Comparison of ENCODE assay signal across 1 cellular context in the genomic region with DNA sequence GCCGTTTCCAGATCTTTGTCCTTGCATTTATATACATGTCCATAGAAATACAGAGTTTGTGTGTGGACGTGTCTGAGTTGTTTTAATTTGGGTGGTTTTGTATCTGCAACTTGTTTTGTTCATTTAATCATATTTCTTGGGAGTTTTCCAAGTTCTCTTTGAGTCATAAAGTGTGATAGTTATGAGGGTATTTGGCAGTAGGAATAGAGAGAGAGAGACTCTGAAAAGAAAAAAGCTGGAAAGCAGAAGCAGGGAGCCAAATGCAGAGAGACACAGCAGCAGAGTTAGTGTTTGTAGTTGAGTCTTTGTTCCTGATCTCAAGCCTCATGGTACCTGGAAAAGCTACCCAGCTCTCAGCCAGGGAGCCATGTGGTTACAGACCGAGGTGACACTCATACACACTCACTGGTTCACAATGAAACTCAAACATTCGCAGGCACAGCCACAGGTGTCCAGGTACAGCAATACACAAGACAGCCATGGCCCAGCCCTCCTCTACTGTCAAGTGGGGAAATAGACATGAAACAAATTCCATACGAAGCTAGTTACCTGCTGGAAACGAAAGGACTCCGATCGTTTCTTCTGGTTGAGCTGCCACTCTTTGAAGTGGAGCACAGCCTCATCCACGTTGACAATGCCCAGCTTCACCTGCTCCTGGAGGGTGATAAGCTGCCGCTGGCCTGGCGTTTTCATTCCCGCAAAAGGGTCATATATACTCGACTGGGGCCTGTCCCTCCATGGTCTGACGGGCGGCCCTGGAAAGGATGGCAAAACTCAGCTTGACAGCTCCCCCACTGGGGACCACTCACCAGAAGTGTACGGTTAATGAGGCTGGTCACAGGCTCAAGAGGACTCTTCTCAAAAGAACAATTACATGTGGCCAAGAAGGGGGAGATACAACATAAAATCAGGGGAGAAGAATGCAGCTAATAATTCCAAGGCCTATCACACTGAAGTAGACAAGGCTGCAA.
TF ChIP-seq lines count a peak whose summit lies in the region.

No MANE protein-coding gene starts in this region.

TF ChIP-seq in SK-N-SH, 30 proteins besides CTCF, POLR2A, EP300 and RAD21 (continued from another document):
- TF ChIP-seq MEF2A (IDR thresholded peaks at IDR 0.05; ENCODE audit: borderline replicate concordance, low read depth), result no peak
- TF ChIP-seq, protein P1, sequence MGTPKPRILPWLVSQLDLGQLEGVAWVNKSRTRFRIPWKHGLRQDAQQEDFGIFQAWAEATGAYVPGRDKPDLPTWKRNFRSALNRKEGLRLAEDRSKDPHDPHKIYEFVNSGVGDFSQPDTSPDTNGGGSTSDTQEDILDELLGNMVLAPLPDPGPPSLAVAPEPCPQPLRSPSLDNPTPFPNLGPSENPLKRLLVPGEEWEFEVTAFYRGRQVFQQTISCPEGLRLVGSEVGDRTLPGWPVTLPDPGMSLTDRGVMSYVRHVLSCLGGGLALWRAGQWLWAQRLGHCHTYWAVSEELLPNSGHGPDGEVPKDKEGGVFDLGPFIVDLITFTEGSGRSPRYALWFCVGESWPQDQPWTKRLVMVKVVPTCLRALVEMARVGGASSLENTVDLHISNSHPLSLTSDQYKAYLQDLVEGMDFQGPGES (IDR thresholded peaks at IDR 0.05; ENCODE audit: low read depth, low read length), result no peak
TF ChIP-seq in SK-N-SH: peak in this region for 0.
